ENCODE assay signal across 24 cellular contexts in the genomic region with DNA sequence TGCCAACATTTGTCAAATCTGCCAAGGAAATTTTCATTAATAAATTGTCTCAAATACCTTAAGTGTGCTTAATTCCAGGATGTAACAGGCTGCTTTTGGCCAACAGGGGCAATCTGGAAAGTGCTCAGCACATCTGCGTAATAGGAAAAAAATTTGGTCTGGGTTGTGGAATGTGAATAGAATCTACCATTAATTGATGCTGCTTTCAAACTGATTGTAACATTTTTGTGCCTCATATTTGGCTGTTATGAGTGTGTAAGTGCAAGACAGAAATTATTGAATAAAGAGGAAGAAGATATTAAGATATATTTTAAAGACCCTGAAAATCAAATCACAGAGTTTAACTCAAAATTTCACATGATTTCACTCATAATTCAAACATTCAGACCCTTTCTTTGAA. TPM values are rescaled to one million over a fixed set of nuclear protein-coding genes. Genes with fewer than 3 reads are reported as not detected.
DNase-seq lines count a peak whose midpoint lies in the region; TF ChIP-seq lines count a peak whose summit lies in the region.
"Had no signal": no experiment of that assay in that cellular context is flagged by ENCODE, and none has a peak within 500 bp of the region (broad histone marks: within the 10 kb centered on the region; RNA-seq: fewer than 3 reads in every experiment).

No MANE protein-coding gene starts in this region.

- H3K4me1 ChIP-seq in adipocyte (ENCODE audit: control insufficient read depth, insufficient read depth, low read length) = peaks cover 13% of the 10 kb centered on the region

- H3K4me3 ChIP-seq in HFF-Myc (replicated peaks; ENCODE audit: low read depth, low read length) (no peak overlapping the region), adipocyte (ENCODE audit: low read length) (no peak overlapping the region)
- H3K4me3 ChIP-seq: lung, transverse colon had no signal

- no peak for TF ChIP-seq CTCF in HFF-Myc (IDR thresholded peaks at IDR 0.05; ENCODE audit: low read depth, low read length, missing control alignments)

- H3K9ac ChIP-seq in adipocyte (ENCODE audit: low read length) = no peak overlapping the region
- H3K9ac ChIP-seq: KMS-11 had no signal

- DNase-seq in A172 (ENCODE audit: low spot score) = peak; percentile 82
- peak; percentile 20 for DNase-seq in HFF-Myc (ENCODE audit: extremely low read depth, low read depth)
- DNase-seq in adipocyte (ENCODE audit: low read depth) = peak; percentile 23
- DNase-seq in glomerular visceral epithelial cell (ENCODE audit: extremely low spot score) = peak; percentile 65
- DNase-seq in NCI-H524 (lab: John Stamatoyannopoulos, UW) = no peak
- DNase-seq in pons (ENCODE audit: low spot score) = no peak
- DNase-seq in DMS114 treated with DMSO at 0.1 percent for 48 hours (lab: John Stamatoyannopoulos, UW; ENCODE audit: unreplicated experiment) = no peak
- DNase-seq in NCI-H2171 (lab: John Stamatoyannopoulos, UW) = no peak
- DNase-seq: activated CD4-positive, alpha-beta T cell treated with anti-CD3 and anti-CD28 coated beads, Interleukin-2, amount 10 ng/mL, durations not matched to agents 24 days and 14 days; activated CD8-positive, alpha-beta memory T cell treated with anti-CD3 and anti-CD28 coated beads, Interleukin-2, amount 50 U/mL, for 4 hours; activated effector memory CD4-positive, alpha-beta T cell treated with Interleukin-2 at 50 U/mL for 16 hours; CD4-positive, CD25-positive, alpha-beta regulatory T cell; cerebellar nuclear complex; hypothalamus; NCI-H1048; NCI-H2081 treated with DMSO at 0.1 percent for 48 hours; NCI-H510A treated with DMSO at 0.1 percent for 48 hours; stimulated activated CD4-positive, alpha-beta T cell treated with anti-CD3 and anti-CD28 coated beads, Interleukin-2, amount 100 ng/mL, for 24 hours; stimulated activated naive CD8-positive, alpha-beta T cell treated with anti-CD3 and anti-CD28 coated beads, Interleukin-15, Interleukin-2, amounts not matched to agents 100 U/mL and 50 U/mL, for 24 hours; T-helper 1 cell; transverse colon had no signal

- no peaks in the 10 kb centered on the region for H3K9me3 ChIP-seq in adipocyte (ENCODE audit: control insufficient read depth, low read length)
- H3K9me3 ChIP-seq: transverse colon had no signal

- peaks cover 5% of the 10 kb centered on the region for H3K36me3 ChIP-seq in adipocyte (ENCODE audit: control insufficient read depth, insufficient read depth, low read length, severe bottlenecking)
- H3K36me3 ChIP-seq: transverse colon had no signal

- no peaks in the 10 kb centered on the region for H3K27me3 ChIP-seq in adipocyte (replicated peaks; ENCODE audit: control insufficient read depth, insufficient read depth, low read length)
- H3K27me3 ChIP-seq: transverse colon had no signal

RNA-seq across cellular contexts. Expression of gene REELD1, which starts 41.1 kb away (rescaled TPM):
- total RNA-seq in A172 (2014; rRNA removed; shearing (Covaris generic)) = not detected in 2 replicates
- total RNA-seq: activated CD4-positive, alpha-beta T cell treated with anti-CD3 and anti-CD28 coated beads, Interleukin-2, amount 10 ng/mL, durations not matched to agents 24 days and 14 days; CD4-positive, CD25-positive, alpha-beta regulatory T cell; skeletal muscle tissue had no signal

Comparison
In these comparisons a context has a peak if more than half of its experiments do, and no peak if none do; other contexts are left out.
1. DNase-seq: peak in A172 (single experiment), HFF-Myc (single experiment), adipocyte (single experiment) and glomerular visceral epithelial cell (single experiment); none in NCI-H524 (0 of 2), pons (single experiment), DMS114 treated with DMSO at 0.1 percent for 48 hours (single experiment) and NCI-H2171 (single experiment).